8 cellular contexts compared by ENCODE assay signal in the genomic region with DNA sequence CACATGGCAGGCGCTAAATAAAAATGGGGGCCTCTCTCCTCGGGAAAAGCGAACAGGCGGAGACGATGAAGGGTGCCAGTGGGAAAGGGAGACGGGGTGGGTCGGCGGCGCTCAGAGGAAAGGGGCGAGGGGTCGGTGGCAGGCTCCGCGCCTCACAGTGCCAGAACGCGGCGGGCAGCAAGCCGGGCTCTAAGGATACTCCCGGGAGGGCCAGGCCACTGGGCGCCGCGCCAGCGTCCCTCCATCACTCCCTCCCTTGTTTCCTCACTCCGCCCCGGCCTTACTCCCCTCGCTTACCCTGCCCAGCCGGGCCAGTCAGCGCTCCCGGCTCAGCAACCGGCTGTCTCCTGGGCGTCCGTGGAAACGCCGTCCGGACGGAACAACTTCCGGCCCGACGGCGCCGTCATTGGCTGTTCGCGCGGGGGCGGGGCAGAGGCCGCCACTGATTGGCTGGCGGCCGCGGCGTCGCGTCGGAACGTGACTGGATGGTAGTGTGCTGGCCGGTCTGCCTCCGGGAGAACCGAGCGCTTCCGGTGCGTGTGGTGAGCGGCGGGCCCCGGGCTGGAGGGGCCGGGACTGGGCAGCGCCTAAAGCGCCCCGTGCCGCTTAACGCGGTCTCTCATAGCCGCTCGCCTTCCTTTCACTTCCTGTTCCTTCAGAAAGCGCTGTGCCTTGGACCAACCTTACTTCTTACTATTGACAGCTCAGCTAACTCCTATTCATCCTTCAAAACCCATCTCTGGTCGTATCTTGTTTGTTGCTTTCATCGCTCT. TPM values are rescaled to one million over a fixed set of nuclear protein-coding genes. Genes with fewer than 3 reads are reported as not detected.
A peak's percentile ranks its signal among the peaks of the same experiment; 100 is the strongest.
DNase-seq lines count a peak whose midpoint lies in the region; ATAC-seq and FAIRE-seq lines count a peak whose summit lies in the region.

A gene (plus strand): TSS at position 523 of the 773 bp plus-strand sequence.

- H3K9me3 Mint-ChIP-seq in effector memory CD8-positive, alpha-beta T cell: no peaks in the 10 kb centered on the region

- H3K4me3 Mint-ChIP-seq in effector memory CD8-positive, alpha-beta T cell: peak within 1 kb of the TSS; percentile 84 to 88

- H3K27me3 Mint-ChIP-seq in effector memory CD8-positive, alpha-beta T cell: no peaks in the 10 kb centered on the region

- peaks cover 20% of the 10 kb centered on the region for H3K36me3 Mint-ChIP-seq in effector memory CD8-positive, alpha-beta T cell (ENCODE audit: insufficient read depth)

- ATAC-seq in GM21381 (IDR thresholded peaks at IDR 0.05; ENCODE audit: unreplicated experiment): peak; percentile 75
- ATAC-seq in effector memory CD8-positive, alpha-beta T cell (replicated peaks): peak; percentile 89

- H3K27ac Mint-ChIP-seq in effector memory CD8-positive, alpha-beta T cell: peak within 1 kb of the TSS; percentile 83 to 94

- FAIRE-seq in HTR-8/SVneo (lab: Jason Lieb, UNC): peak; percentile 94

- peaks cover 28 to 30% of the 10 kb centered on the region in 2 donors for H3K4me1 Mint-ChIP-seq in effector memory CD8-positive, alpha-beta T cell (ENCODE audit: low read depth in 2 of 2)

- peak; percentile 98 for DNase-seq in COR-L47 (lab: John Stamatoyannopoulos, UW)
- DNase-seq in HTR-8/SVneo (ENCODE audit: insufficient read length, low spot score): peak; percentile 90
- DNase-seq in NOMO-1 treated with DMSO at 0.1 percent for 48 hours (lab: John Stamatoyannopoulos, UW; ENCODE audit: unreplicated experiment): peak; percentile 94
- peak; percentile 90 to 93 (median 91) for DNase-seq in activated CD8-positive, alpha-beta memory T cell treated with anti-CD3 and anti-CD28 coated beads for 48 hours (ENCODE audit: low read depth in 2 of 3, low spot score in 2 of 3)
- peak; percentile 85 to 91 (median 91) for DNase-seq in effector memory CD8-positive, alpha-beta T cell
- DNase-seq in mesenteric fat pad (ENCODE audit: low spot score): peak; percentile 99
- DNase-seq in stimulated activated CD8-positive, alpha-beta memory T cell treated with anti-CD3 and anti-CD28 coated beads, Interleukin-15, amount 100 ng/mL, for 1 hour (ENCODE audit: low read depth): peak; percentile 76

RNA-seq across cellular contexts. Expression of the gene that starts here (rescaled TPM):
- total RNA-seq in mesenteric fat pad: 8.7 TPM

Comparison
In these comparisons a context has a peak if more than half of its experiments do, and no peak if none do; other contexts are left out.
1. Peak in every context shown above with its lines: DNase-seq and ATAC-seq.